Comparison of ENCODE assay signal across 9 cellular contexts in the genomic region with DNA sequence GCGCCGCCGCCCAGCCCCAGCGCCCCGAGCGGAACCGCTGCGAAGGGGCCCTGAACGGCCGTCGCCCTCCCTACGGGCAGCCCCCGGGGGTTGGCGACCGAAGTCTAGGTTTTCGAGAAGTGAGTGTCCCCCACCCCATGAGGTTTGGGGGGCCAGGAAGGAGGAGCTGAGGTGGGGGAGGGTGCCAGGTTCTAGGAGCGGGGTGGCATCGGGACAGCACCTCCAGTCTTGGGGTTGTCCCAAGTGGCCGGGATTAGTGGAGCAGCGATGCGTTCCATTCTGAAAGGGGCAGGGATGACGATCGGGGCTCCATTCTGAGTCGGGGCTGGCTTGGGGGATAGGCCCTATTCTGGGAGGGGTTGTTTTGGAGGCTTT. TPM values are rescaled to one million over a fixed set of nuclear protein-coding genes. Genes with fewer than 3 reads are reported as not detected.
DNase-seq lines count a peak whose midpoint lies in the region; ATAC-seq and TF ChIP-seq lines count a peak whose summit lies in the region.
"Had no signal": no experiment of that assay in that cellular context is flagged by ENCODE, and none has a peak within 500 bp of the region (broad histone marks: within the 10 kb centered on the region; RNA-seq: fewer than 3 reads in every experiment).

No MANE protein-coding gene starts in this region.

- H3K36me3 ChIP-seq in trophoblast cell (ENCODE audit: control insufficient read depth in 1 of 2, insufficient read depth in 2 of 2, low read length in 2 of 2), result peaks cover 0 to 7% of the 10 kb centered on the region in 2 experiments

- peaks cover 3% of the 10 kb centered on the region for H3K79me2 ChIP-seq in trophoblast cell (ENCODE audit: control insufficient read depth, insufficient read depth, low read length, poor library complexity)

- H4K8ac ChIP-seq in trophoblast cell (ENCODE audit: low read depth, low read length), result peak overlapping the region; percentile 67

- H3K79me1 ChIP-seq in trophoblast cell (ENCODE audit: low read length), result peaks cover 9% of the 10 kb centered on the region

- no peak for TF ChIP-seq CTCF in AG04450 (IDR thresholded peaks at IDR 0.05; ENCODE audit: low read depth, low read length)
- no peak for TF ChIP-seq CTCF in foreskin fibroblast (IDR thresholded peaks at IDR 0.05; ENCODE audit: low read depth, low read length)

- H3K4ac ChIP-seq in trophoblast cell (ENCODE audit: low read depth, low read length), result peak overlapping the region; percentile 19

- peak overlapping the region; percentile 42 for H3K14ac ChIP-seq in trophoblast cell (ENCODE audit: low read length)

- H3K4me3 Mint-ChIP-seq in activated CD4-positive, alpha-beta T cell treated with anti-CD3 and anti-CD28 coated beads, Interleukin-2, amount 10 ng/mL, durations not matched to agents 7 days and 5 days, result peak overlapping the region; percentile 86

- H3K4me1 ChIP-seq in trophoblast cell (ENCODE audit: control insufficient read depth in 1 of 2, insufficient read depth in 2 of 2, low read length in 2 of 2), result peaks cover 0 to 2% of the 10 kb centered on the region in 2 experiments

- peak overlapping the region; percentile 41 for H2BK120ac ChIP-seq in trophoblast cell (ENCODE audit: insufficient read depth, low read length, poor library complexity)

- peak overlapping the region; percentile 57 for H3K27ac Mint-ChIP-seq in activated CD4-positive, alpha-beta T cell treated with anti-CD3 and anti-CD28 coated beads, Interleukin-2, amount 10 ng/mL, durations not matched to agents 7 days and 5 days

- H3K4me3 ChIP-seq in AG04450 (ENCODE audit: low read depth, low read length), result peak overlapping the region; percentile 84
- H3K4me3 ChIP-seq in foreskin fibroblast (ENCODE audit: low read depth in 1 of 2, low read length in 2 of 2), result peak overlapping the region; percentile 82 to 85
- H3K4me3 ChIP-seq in trophoblast cell (ENCODE audit: low read depth, low read length), result peak overlapping the region; percentile 85

- no peak overlapping the region for H4K12ac ChIP-seq in trophoblast cell (ENCODE audit: low read depth, low read length)

- no peaks in the 10 kb centered on the region for H3K36me3 Mint-ChIP-seq in activated CD4-positive, alpha-beta T cell treated with anti-CD3 and anti-CD28 coated beads, Interleukin-2, amount 10 ng/mL, durations not matched to agents 7 days and 5 days (ENCODE audit: low read depth)

- no peak overlapping the region for H3K23ac ChIP-seq in trophoblast cell (ENCODE audit: low read length)

- H3K27ac ChIP-seq in AG04450 (ENCODE audit: low read depth, low read length), result no peak overlapping the region
- H3K27ac ChIP-seq in trophoblast cell (ENCODE audit: low read depth, low read length), result no peak overlapping the region

- H3K27me3 Mint-ChIP-seq in activated CD4-positive, alpha-beta T cell treated with anti-CD3 and anti-CD28 coated beads, Interleukin-2, amount 10 ng/mL, durations not matched to agents 7 days and 5 days, result no peaks in the 10 kb centered on the region

- H3K4me1 Mint-ChIP-seq in activated CD4-positive, alpha-beta T cell treated with anti-CD3 and anti-CD28 coated beads, Interleukin-2, amount 10 ng/mL, durations not matched to agents 7 days and 5 days, result peaks cover 16% of the 10 kb centered on the region

- peak overlapping the region; percentile 20 for H3K18ac ChIP-seq in trophoblast cell (ENCODE audit: low read length)

- H2AFZ ChIP-seq in trophoblast cell (ENCODE audit: insufficient read depth, low read length, poor library complexity), result peak overlapping the region; percentile 48

- POLR2A ChIA-PET in AG04450 (lab: Yijun Ruan, JAX), result interaction anchor here (0.7 to 1.0 kb wide), 2 partner anchors 20 to 89 kb away, joined by 3 read pairs; a partner anchor contains a TSS
- POLR2A ChIA-PET in activated CD4-positive, alpha-beta T cell treated with anti-CD3 and anti-CD28 coated beads, Interleukin-2, amount 10 ng/mL, durations not matched to agents 7 days and 5 days (lab: Charles Lee), result no interaction called here

- CTCF ChIA-PET in AG04450 (lab: Charles Lee), result interaction anchor here (1.0 to 1.5 kb wide), 2 partner anchors 31 to 81 kb away, joined by 3 to 4 read pairs; a partner anchor contains a TSS
- CTCF ChIA-PET in activated CD4-positive, alpha-beta T cell treated with anti-CD3 and anti-CD28 coated beads, Interleukin-2, amount 10 ng/mL, durations not matched to agents 7 days and 5 days (lab: Charles Lee), result no interaction called here

- peak overlapping the region; percentile 71 for H3K9ac ChIP-seq in trophoblast cell (ENCODE audit: low read length)

- peak overlapping the region; percentile 56 for H4K91ac ChIP-seq in trophoblast cell (ENCODE audit: low read depth, low read length)

- peak overlapping the region; percentile 26 for H2AK5ac ChIP-seq in trophoblast cell (ENCODE audit: low read length)

- H3K4me2 ChIP-seq in trophoblast cell (ENCODE audit: low read length), result peak overlapping the region; percentile 95

- ATAC-seq in GM21619 (IDR thresholded peaks at IDR 0.05; ENCODE audit: unreplicated experiment) (peak; percentile 5), HG02642 (IDR thresholded peaks at IDR 0.05; ENCODE audit: poor library complexity, unreplicated experiment) (no peak)

- peak overlapping the region; percentile 34 for H2BK5ac ChIP-seq in trophoblast cell (ENCODE audit: low read depth, low read length, poor library complexity)

- no peak overlapping the region for H2BK12ac ChIP-seq in trophoblast cell (ENCODE audit: low read length)

- H3K9me3 ChIP-seq in AG04450 (ENCODE audit: control insufficient read depth, insufficient read depth, low read length) (no peaks in the 10 kb centered on the region), trophoblast cell (ENCODE audit: insufficient read depth, low read depth, low read length) (peaks cover 2% of the 10 kb centered on the region)

- DNase-seq in AG04450 (ENCODE audit: low read depth, low spot score), result no peak
- no peak for DNase-seq in activated CD4-positive, alpha-beta T cell treated with anti-CD3 and anti-CD28 coated beads, Interleukin-2, amount 10 ng/mL, durations not matched to agents 7 days and 5 days
- DNase-seq in foreskin fibroblast, result peak in 1 of 2 donors; percentile 35
- peak in 1 of 2 donors; percentile 2 for DNase-seq in trophoblast cell
- DNase-seq in NCI-H446 (lab: John Stamatoyannopoulos, UW), result no peak
- no peak for DNase-seq in OCI-M1 (lab: John Stamatoyannopoulos, UW)

- WGBS in trophoblast cell (ENCODE audit: extremely low coverage, insufficient coverage, insufficient read length), result no CpG with 5 or more reads among the region's 24 CpGs

- H3K9me3 Mint-ChIP-seq in activated CD4-positive, alpha-beta T cell treated with anti-CD3 and anti-CD28 coated beads, Interleukin-2, amount 10 ng/mL, durations not matched to agents 7 days and 5 days, result no peaks in the 10 kb centered on the region

- H3K27me3 ChIP-seq in AG04450 (ENCODE audit: control insufficient read depth, insufficient read depth, low read length) (no peaks in the 10 kb centered on the region), trophoblast cell (ENCODE audit: insufficient read depth, low read length) (no peaks in the 10 kb centered on the region)

RNA-seq across cellular contexts. Expression of a gene that starts 0.4 kb away (rescaled TPM):
- polyA plus RNA-seq in AG04450 (2011; rRNA removed), result 11.2 and 16.6 TPM in 2 replicates
- 7.7 and 12.2 TPM in 2 replicates for polyA minus RNA-seq in AG04450 (2011; rRNA and poly(A)+ RNA removed)
- 10 to 100 TPM; 12.0 to 13.7 TPM for total RNA-seq in activated CD4-positive, alpha-beta T cell treated with anti-CD3 and anti-CD28 coated beads, Interleukin-2, amount 10 ng/mL, durations not matched to agents 7 days and 5 days
- 10.5 and 11.1 TPM in 2 replicates for polyA plus RNA-seq in trophoblast cell (2013)

RNA-seq across cellular contexts. Expression of a gene that starts 7.9 kb away (rescaled TPM):
- 3.7 and 5.1 TPM in 2 replicates for polyA plus RNA-seq in AG04450 (2011; rRNA removed)
- polyA minus RNA-seq in AG04450 (2011; rRNA and poly(A)+ RNA removed), result 6.6 and 9.0 TPM in 2 replicates
- total RNA-seq in activated CD4-positive, alpha-beta T cell treated with anti-CD3 and anti-CD28 coated beads, Interleukin-2, amount 10 ng/mL, durations not matched to agents 7 days and 5 days, result 10 to 100 TPM; 23.0 to 25.7 TPM
- polyA plus RNA-seq in trophoblast cell (2013), result 16.5 and 17.3 TPM in 2 replicates

RNA-seq across cellular contexts. Expression of a gene that starts 10.8 kb away (rescaled TPM):
- not detected in 2 replicates for polyA plus RNA-seq in AG04450 (2011; rRNA removed)
- not detected in 2 replicates for polyA minus RNA-seq in AG04450 (2011; rRNA and poly(A)+ RNA removed)
- not detected for total RNA-seq in activated CD4-positive, alpha-beta T cell treated with anti-CD3 and anti-CD28 coated beads, Interleukin-2, amount 10 ng/mL, durations not matched to agents 7 days and 5 days
- 0.19 TPM in 1 of 2 replicates, not detected in the other for polyA plus RNA-seq in trophoblast cell (2013)
- total RNA-seq: pulmonary artery endothelial cell had no signal

RNA-seq across cellular contexts. Expression of a gene that starts 46.5 kb away (rescaled TPM):
- polyA plus RNA-seq in AG04450 (2011; rRNA removed), result 56.1 and 77.7 TPM in 2 replicates
- 98.0 and 147 TPM in 2 replicates for polyA minus RNA-seq in AG04450 (2011; rRNA and poly(A)+ RNA removed)
- 100 to 1,000 TPM; 131 to 149 TPM for total RNA-seq in activated CD4-positive, alpha-beta T cell treated with anti-CD3 and anti-CD28 coated beads, Interleukin-2, amount 10 ng/mL, durations not matched to agents 7 days and 5 days
- 138 and 148 TPM in 2 replicates for polyA plus RNA-seq in trophoblast cell (2013)

RNA-seq across cellular contexts. Expression of a gene that starts 47.0 kb away (rescaled TPM):
- not detected in 2 replicates for polyA plus RNA-seq in AG04450 (2011; rRNA removed)
- polyA minus RNA-seq in AG04450 (2011; rRNA and poly(A)+ RNA removed), result 0.09 TPM in 1 of 2 replicates, not detected in the other
- under 1 TPM; 0.20 to 0.54 TPM for total RNA-seq in activated CD4-positive, alpha-beta T cell treated with anti-CD3 and anti-CD28 coated beads, Interleukin-2, amount 10 ng/mL, durations not matched to agents 7 days and 5 days
- polyA plus RNA-seq in trophoblast cell (2013), result not detected in 2 replicates
- total RNA-seq: pulmonary artery endothelial cell had no signal
